In genomic region chr5:140563554-140563953, GRCh38 we compare ENCODE assay signal across 9 cellular contexts. TPM values are rescaled to one million over a fixed set of nuclear protein-coding genes. Genes with fewer than 3 reads are reported as not detected.
DNase-seq lines count a peak whose midpoint lies in the region; ATAC-seq and TF ChIP-seq lines count a peak whose summit lies in the region.
"Had no signal": no experiment of that assay in that cellular context is flagged by ENCODE, and none has a peak within 500 bp of the region (broad histone marks: within the 10 kb centered on the region; RNA-seq: fewer than 3 reads in every experiment).

No MANE protein-coding gene starts in this region.

- WGBS in SK-N-SH (ENCODE audit: low lambda C conversion rate), result 56% methylated on average over 7 of the region's 9 CpGs

- H3K4me3 ChIP-seq in SK-N-SH (ENCODE audit: low read depth in 2 of 2, low read length in 1 of 2), result peak overlapping the region; percentile 85 to 97
- peak overlapping the region; percentile 98 for H3K4me3 ChIP-seq in iPS-20b (ENCODE audit: low read length)
- peak overlapping the region; percentile 59 to 93 for H3K4me3 ChIP-seq in stomach smooth muscle (ENCODE audit: low read length in 2 of 2)

- no peaks in the 10 kb centered on the region for H3K9me3 Mint-ChIP-seq in activated T-helper 17 cell treated with anti-CD3 and anti-CD28 coated beads, Interleukin-2, amount 50 U/mL, for 72 hours

- peaks cover 16% of the 10 kb centered on the region for H3K4me1 Mint-ChIP-seq in activated T-helper 17 cell treated with anti-CD3 and anti-CD28 coated beads, Interleukin-2, amount 50 U/mL, for 72 hours

- TF ChIP-seq RAD21 in SK-N-SH (IDR thresholded peaks at IDR 0.05; ENCODE audit: low read length), result no peak

- peaks cover 28% of the 10 kb centered on the region for H3K79me2 ChIP-seq in SK-N-SH (ENCODE audit: insufficient read depth)

- peak overlapping the region; percentile 93 for H3K4me3 Mint-ChIP-seq in activated T-helper 17 cell treated with anti-CD3 and anti-CD28 coated beads, Interleukin-2, amount 50 U/mL, for 72 hours

- H3K4me1 ChIP-seq in SK-N-SH (ENCODE audit: control insufficient read depth in 1 of 2, insufficient read depth in 2 of 2, low read depth in 1 of 2, low read length in 1 of 2) (peaks cover 3 to 20% of the 10 kb centered on the region in 2 experiments; a peak in 1 of 4 replicates), iPS-20b (ENCODE audit: insufficient read depth, low read length) (peaks cover 3% of the 10 kb centered on the region; the same call in 1 of the 2 replicates), stomach smooth muscle (ENCODE audit: control insufficient read depth, insufficient read depth, low read length) (peaks cover 48% of the 10 kb centered on the region)

- no peaks in the 10 kb centered on the region for H4K20me1 ChIP-seq in SK-N-SH (ENCODE audit: insufficient read depth)

- peak overlapping the region; percentile 77 for H3K4me2 ChIP-seq in SK-N-SH

- TF ChIP-seq EP300 in SK-N-SH (IDR thresholded peaks at IDR 0.05; ENCODE audit: borderline replicate concordance in 1 of 2, low read depth in 1 of 2, low read length in 1 of 2), result no peak

- H3K9me2 ChIP-seq in SK-N-SH, result no peaks in the 10 kb centered on the region

- H3K36me3 ChIP-seq in SK-N-SH (replicated peaks in 1 of 2; ENCODE audit: control insufficient read depth in 1 of 2, insufficient read depth in 2 of 2, low read length in 1 of 2) (peaks cover 8 to 38% of the 10 kb centered on the region in 2 experiments), iPS-20b (ENCODE audit: insufficient read depth, low read depth, low read length) (peaks cover 27% of the 10 kb centered on the region), stomach smooth muscle (ENCODE audit: control insufficient read depth in 2 of 2, insufficient read depth in 2 of 2, low read length in 2 of 2) (peaks cover 24 to 26% of the 10 kb centered on the region in 2 donors)

- H3F3A ChIP-seq in SK-N-SH (replicated peaks; ENCODE audit: insufficient read depth), result peaks cover under 1% of the 10 kb centered on the region

- H3K27ac ChIP-seq in SK-N-SH (ENCODE audit: low read depth in 2 of 2, low read length in 1 of 2) (peak overlapping the region; percentile 90 to 94; a peak in 3 of 4 replicates), iPS-20b (ENCODE audit: low read length) (no peak overlapping the region), stomach smooth muscle (ENCODE audit: low read length) (peak overlapping the region; percentile 94)

- CTCF ChIA-PET in SK-N-SH (lab: Yijun Ruan, JAX), result interaction anchor here (1.0 kb wide), 1 partner anchor 200 kb away, joined by 3 read pairs; no protein-coding TSS in a partner anchor

- H3K27me3 ChIP-seq in SK-N-SH (ENCODE audit: insufficient read depth), result no peaks in the 10 kb centered on the region
- no peaks in the 10 kb centered on the region for H3K27me3 ChIP-seq in iPS-20b (ENCODE audit: insufficient read depth, low read length)
- H3K27me3 ChIP-seq in stomach smooth muscle (ENCODE audit: control insufficient read depth in 1 of 2, insufficient read depth in 2 of 2, low read length in 2 of 2), result no peaks in the 10 kb centered on the region

- peak overlapping the region; percentile 78 for H2AFZ ChIP-seq in SK-N-SH (ENCODE audit: low read depth)

- H3K9ac ChIP-seq in SK-N-SH, result peak overlapping the region; percentile 80
- peak overlapping the region; percentile 96; the same call in 1 of the 2 replicates for H3K9ac ChIP-seq in iPS-20b (ENCODE audit: low read depth, low read length)
- peak overlapping the region; percentile 89 to 96 for H3K9ac ChIP-seq in stomach smooth muscle (ENCODE audit: low read length in 2 of 2)

- TF ChIP-seq CTCF in SK-N-SH (IDR thresholded peaks at IDR 0.05), result no peak

- peaks cover 38% of the 10 kb centered on the region for H3K36me3 Mint-ChIP-seq in activated T-helper 17 cell treated with anti-CD3 and anti-CD28 coated beads, Interleukin-2, amount 50 U/mL, for 72 hours (ENCODE audit: low read depth)

- peak; percentile 37 for DNase-seq in SK-N-SH
- no peak for DNase-seq in NCI-H146 (lab: John Stamatoyannopoulos, UW)
- DNase-seq in stimulated activated CD4-positive, alpha-beta T cell treated with anti-CD3 and anti-CD28 coated beads, Interleukin-2, amount 100 ng/mL, for 48 hours, result no peak
- DNase-seq: NK-92 treated with Interleukin-12 subunit alpha and Interleukin-12 subunit beta, amount 100 ng/mL, for 24 hours had no signal

- no peaks in the 10 kb centered on the region for H3K9me3 ChIP-seq in SK-N-SH
- no peaks in the 10 kb centered on the region for H3K9me3 ChIP-seq in iPS-20b (ENCODE audit: insufficient read depth, low read depth, low read length)
- no peaks in the 10 kb centered on the region for H3K9me3 ChIP-seq in stomach smooth muscle (ENCODE audit: control insufficient read depth in 2 of 2, low read length in 2 of 2)

- peak overlapping the region; percentile 93 for H3K27ac Mint-ChIP-seq in activated T-helper 17 cell treated with anti-CD3 and anti-CD28 coated beads, Interleukin-2, amount 50 U/mL, for 72 hours

- POLR2A ChIA-PET in SK-N-SH (lab: Yijun Ruan, JAX), result interaction anchor here (1.0 to 1.9 kb wide), 4 partner anchors 14 to 163 kb away, joined by 3 to 8 read pairs (median 4); partner anchors contain the start of genes EIF4EBP3, IK and NDUFA2

- ATAC-seq in SK-N-SH treated with all-trans-retinoic acid at 6 μM for 48 hours (no peak), GM21529 (IDR thresholded peaks at IDR 0.05; ENCODE audit: unreplicated experiment) (no peak)
- ATAC-seq in activated T-helper 17 cell treated with anti-CD3 and anti-CD28 coated beads, Interleukin-2, amount 50 U/mL, for 72 hours (replicated peaks), result no peak

- H3K27me3 Mint-ChIP-seq in activated T-helper 17 cell treated with anti-CD3 and anti-CD28 coated beads, Interleukin-2, amount 50 U/mL, for 72 hours, result no peaks in the 10 kb centered on the region

TF ChIP-seq in SK-N-SH, 30 proteins besides CTCF, POLR2A, EP300 and RAD21 (continues in another document):
- no peak for TF ChIP-seq TAF1 (IDR thresholded peaks at IDR 0.05; ENCODE audit: borderline replicate concordance, low read depth, low read length)
- no peak for TF ChIP-seq FOXJ3 (CRISPR knock-in tag; IDR thresholded peaks at IDR 0.05)
- TF ChIP-seq PBX3 (IDR thresholded peaks at IDR 0.05), result no peak

TF ChIP-seq in SK-N-SH treated with all-trans-retinoic acid at 6 μM for 48 hours, 23 proteins besides CTCF, POLR2A, EP300 and RAD21:
- no peak for TF ChIP-seq ZNF70 (CRISPR knock-in tag; IDR thresholded peaks at IDR 0.05)
- TF ChIP-seq CSDC2 (CRISPR knock-in tag; IDR thresholded peaks at IDR 0.05), result no peak
- TF ChIP-seq TOX (CRISPR knock-in tag; IDR thresholded peaks at IDR 0.05; ENCODE audit: borderline replicate concordance), result no peak

RNA-seq across cellular contexts. Expression of gene APBB3, which starts 0.8 kb away (rescaled TPM):
- 36.0 and 54.5 TPM in 2 replicates for polyA plus RNA-seq in SK-N-SH (2012; rRNA removed)
- polyA plus RNA-seq in SK-N-SH (2012; cell fraction: cytosol; rRNA removed), result 8.4 and 11.9 TPM in 2 replicates
- polyA plus RNA-seq in SK-N-SH (2012; cell fraction: nucleus; rRNA removed), result 264 and 329 TPM in 2 replicates
- total RNA-seq in activated T-helper 17 cell treated with anti-CD3 and anti-CD28 coated beads, Interleukin-2, amount 50 U/mL, for 72 hours, result 10 to 100 TPM; 20.5 to 56.6 TPM

RNA-seq across cellular contexts. Expression of gene SLC35A4, which starts 1.1 kb away (rescaled TPM):
- 56.2 and 74.9 TPM in 2 replicates for polyA plus RNA-seq in SK-N-SH (2012; rRNA removed)
- polyA plus RNA-seq in SK-N-SH (2012; cell fraction: cytosol; rRNA removed), result 39.3 and 58.7 TPM in 2 replicates
- polyA plus RNA-seq in SK-N-SH (2012; cell fraction: nucleus; rRNA removed), result 54.5 and 59.4 TPM in 2 replicates
- total RNA-seq in activated T-helper 17 cell treated with anti-CD3 and anti-CD28 coated beads, Interleukin-2, amount 50 U/mL, for 72 hours, result 10 to 100 TPM; 56.0 to 89.6 TPM

RNA-seq across cellular contexts. Expression of gene SRA1, which starts 6.3 kb away (rescaled TPM):
- polyA plus RNA-seq in SK-N-SH (2012; rRNA removed), result 35.9 and 37.8 TPM in 2 replicates
- 36.1 and 37.2 TPM in 2 replicates for polyA plus RNA-seq in SK-N-SH (2012; cell fraction: cytosol; rRNA removed)
- polyA plus RNA-seq in SK-N-SH (2012; cell fraction: nucleus; rRNA removed), result 52.5 and 70.9 TPM in 2 replicates
- total RNA-seq in activated T-helper 17 cell treated with anti-CD3 and anti-CD28 coated beads, Interleukin-2, amount 50 U/mL, for 72 hours, result 10 to 100 TPM; 32.3 to 39.1 TPM

RNA-seq across cellular contexts. Expression of gene EIF4EBP3, which starts 16.1 kb away (rescaled TPM):
- polyA plus RNA-seq in SK-N-SH (2012; rRNA removed), result 1.1 and 1.2 TPM in 2 replicates
- polyA plus RNA-seq in SK-N-SH (2012; cell fraction: cytosol; rRNA removed), result 0.63 and 0.79 TPM in 2 replicates
- 3.4 and 3.6 TPM in 2 replicates for polyA plus RNA-seq in SK-N-SH (2012; cell fraction: nucleus; rRNA removed)
- 10 to 100 TPM in 1 of 2 donors, 1 to 10 TPM in 1; 8.9 to 11.8 TPM for total RNA-seq in activated T-helper 17 cell treated with anti-CD3 and anti-CD28 coated beads, Interleukin-2, amount 50 U/mL, for 72 hours
